ENCODE assay signal across 2 cellular contexts in the genomic region with DNA sequence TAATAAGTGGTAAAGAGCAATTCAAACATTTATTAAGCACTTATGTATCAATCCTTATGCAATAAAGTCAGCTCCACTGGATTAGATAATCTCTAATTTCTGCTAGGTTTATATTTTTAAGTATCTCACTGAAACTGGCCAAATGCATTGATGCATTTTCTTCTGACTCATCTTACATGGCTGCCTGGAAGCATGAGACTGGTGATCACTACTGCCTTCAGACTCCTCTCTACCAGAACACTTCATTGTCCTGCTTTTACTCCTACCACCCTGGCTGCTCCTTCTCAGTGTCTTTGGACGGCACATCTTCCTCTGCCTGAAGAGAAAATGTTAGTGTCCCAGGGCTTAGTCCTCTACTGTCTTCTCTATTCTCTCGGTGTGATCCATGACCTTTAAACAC.
TF ChIP-seq lines count a peak whose summit lies in the region.

No MANE protein-coding gene starts in this region.

TF ChIP-seq in SK-N-SH treated with all-trans-retinoic acid at 6 μM for 48 hours, 23 proteins besides CTCF, POLR2A, EP300 and RAD21 (continued from another document):
- TF ChIP-seq, protein P1, sequence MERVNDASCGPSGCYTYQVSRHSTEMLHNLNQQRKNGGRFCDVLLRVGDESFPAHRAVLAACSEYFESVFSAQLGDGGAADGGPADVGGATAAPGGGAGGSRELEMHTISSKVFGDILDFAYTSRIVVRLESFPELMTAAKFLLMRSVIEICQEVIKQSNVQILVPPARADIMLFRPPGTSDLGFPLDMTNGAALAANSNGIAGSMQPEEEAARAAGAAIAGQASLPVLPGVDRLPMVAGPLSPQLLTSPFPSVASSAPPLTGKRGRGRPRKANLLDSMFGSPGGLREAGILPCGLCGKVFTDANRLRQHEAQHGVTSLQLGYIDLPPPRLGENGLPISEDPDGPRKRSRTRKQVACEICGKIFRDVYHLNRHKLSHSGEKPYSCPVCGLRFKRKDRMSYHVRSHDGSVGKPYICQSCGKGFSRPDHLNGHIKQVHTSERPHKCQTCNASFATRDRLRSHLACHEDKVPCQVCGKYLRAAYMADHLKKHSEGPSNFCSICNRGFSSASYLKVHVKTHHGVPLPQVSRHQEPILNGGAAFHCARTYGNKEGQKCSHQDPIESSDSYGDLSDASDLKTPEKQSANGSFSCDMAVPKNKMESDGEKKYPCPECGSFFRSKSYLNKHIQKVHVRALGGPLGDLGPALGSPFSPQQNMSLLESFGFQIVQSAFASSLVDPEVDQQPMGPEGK (CRISPR knock-in tag; IDR thresholded peaks at IDR 0.05; ENCODE audit: borderline replicate concordance) = no peak
- no peak for TF ChIP-seq ZNF8 (CRISPR knock-in tag; IDR thresholded peaks at IDR 0.05)
- TF ChIP-seq, protein P2, sequence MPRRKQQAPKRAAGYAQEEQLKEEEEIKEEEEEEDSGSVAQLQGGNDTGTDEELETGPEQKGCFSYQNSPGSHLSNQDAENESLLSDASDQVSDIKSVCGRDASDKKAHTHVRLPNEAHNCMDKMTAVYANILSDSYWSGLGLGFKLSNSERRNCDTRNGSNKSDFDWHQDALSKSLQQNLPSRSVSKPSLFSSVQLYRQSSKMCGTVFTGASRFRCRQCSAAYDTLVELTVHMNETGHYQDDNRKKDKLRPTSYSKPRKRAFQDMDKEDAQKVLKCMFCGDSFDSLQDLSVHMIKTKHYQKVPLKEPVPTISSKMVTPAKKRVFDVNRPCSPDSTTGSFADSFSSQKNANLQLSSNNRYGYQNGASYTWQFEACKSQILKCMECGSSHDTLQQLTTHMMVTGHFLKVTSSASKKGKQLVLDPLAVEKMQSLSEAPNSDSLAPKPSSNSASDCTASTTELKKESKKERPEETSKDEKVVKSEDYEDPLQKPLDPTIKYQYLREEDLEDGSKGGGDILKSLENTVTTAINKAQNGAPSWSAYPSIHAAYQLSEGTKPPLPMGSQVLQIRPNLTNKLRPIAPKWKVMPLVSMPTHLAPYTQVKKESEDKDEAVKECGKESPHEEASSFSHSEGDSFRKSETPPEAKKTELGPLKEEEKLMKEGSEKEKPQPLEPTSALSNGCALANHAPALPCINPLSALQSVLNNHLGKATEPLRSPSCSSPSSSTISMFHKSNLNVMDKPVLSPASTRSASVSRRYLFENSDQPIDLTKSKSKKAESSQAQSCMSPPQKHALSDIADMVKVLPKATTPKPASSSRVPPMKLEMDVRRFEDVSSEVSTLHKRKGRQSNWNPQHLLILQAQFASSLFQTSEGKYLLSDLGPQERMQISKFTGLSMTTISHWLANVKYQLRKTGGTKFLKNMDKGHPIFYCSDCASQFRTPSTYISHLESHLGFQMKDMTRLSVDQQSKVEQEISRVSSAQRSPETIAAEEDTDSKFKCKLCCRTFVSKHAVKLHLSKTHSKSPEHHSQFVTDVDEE (CRISPR knock-in tag; IDR thresholded peaks at IDR 0.05) = no peak
- TF ChIP-seq, protein P3, sequence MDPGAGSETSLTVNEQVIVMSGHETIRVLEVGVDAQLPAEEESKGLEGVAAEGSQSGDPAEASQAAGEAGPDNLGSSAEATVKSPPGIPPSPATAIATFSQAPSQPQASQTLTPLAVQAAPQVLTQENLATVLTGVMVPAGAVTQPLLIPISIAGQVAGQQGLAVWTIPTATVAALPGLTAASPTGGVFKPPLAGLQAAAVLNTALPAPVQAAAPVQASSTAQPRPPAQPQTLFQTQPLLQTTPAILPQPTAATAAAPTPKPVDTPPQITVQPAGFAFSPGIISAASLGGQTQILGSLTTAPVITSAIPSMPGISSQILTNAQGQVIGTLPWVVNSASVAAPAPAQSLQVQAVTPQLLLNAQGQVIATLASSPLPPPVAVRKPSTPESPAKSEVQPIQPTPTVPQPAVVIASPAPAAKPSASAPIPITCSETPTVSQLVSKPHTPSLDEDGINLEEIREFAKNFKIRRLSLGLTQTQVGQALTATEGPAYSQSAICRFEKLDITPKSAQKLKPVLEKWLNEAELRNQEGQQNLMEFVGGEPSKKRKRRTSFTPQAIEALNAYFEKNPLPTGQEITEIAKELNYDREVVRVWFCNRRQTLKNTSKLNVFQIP (CRISPR knock-in tag; IDR thresholded peaks at IDR 0.05; ENCODE audit: borderline replicate concordance, low read depth) = no peak
- TF ChIP-seq, protein P4, sequence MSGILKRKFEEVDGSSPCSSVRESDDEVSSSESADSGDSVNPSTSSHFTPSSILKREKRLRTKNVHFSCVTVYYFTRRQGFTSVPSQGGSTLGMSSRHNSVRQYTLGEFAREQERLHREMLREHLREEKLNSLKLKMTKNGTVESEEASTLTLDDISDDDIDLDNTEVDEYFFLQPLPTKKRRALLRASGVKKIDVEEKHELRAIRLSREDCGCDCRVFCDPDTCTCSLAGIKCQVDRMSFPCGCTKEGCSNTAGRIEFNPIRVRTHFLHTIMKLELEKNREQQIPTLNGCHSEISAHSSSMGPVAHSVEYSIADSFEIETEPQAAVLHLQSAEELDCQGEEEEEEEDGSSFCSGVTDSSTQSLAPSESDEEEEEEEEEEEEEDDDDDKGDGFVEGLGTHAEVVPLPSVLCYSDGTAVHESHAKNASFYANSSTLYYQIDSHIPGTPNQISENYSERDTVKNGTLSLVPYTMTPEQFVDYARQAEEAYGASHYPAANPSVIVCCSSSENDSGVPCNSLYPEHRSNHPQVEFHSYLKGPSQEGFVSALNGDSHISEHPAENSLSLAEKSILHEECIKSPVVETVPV (CRISPR knock-in tag; IDR thresholded peaks at IDR 0.05) = no peak
- TF ChIP-seq GLIS3 (CRISPR knock-in tag; IDR thresholded peaks at IDR 0.05) = no peak
- no peak for TF ChIP-seq CSDC2 (CRISPR knock-in tag; IDR thresholded peaks at IDR 0.05)
- no peak for TF ChIP-seq ZNF565 (CRISPR knock-in tag; conservative IDR thresholded peaks at IDR 0.05; ENCODE audit: low read depth)
- TF ChIP-seq PPARA (CRISPR knock-in tag; IDR thresholded peaks at IDR 0.05; ENCODE audit: borderline replicate concordance) = no peak

TF ChIP-seq in SK-N-SH, 30 proteins besides CTCF, POLR2A, EP300 and RAD21 (continued from another document):
- TF ChIP-seq, protein P5, sequence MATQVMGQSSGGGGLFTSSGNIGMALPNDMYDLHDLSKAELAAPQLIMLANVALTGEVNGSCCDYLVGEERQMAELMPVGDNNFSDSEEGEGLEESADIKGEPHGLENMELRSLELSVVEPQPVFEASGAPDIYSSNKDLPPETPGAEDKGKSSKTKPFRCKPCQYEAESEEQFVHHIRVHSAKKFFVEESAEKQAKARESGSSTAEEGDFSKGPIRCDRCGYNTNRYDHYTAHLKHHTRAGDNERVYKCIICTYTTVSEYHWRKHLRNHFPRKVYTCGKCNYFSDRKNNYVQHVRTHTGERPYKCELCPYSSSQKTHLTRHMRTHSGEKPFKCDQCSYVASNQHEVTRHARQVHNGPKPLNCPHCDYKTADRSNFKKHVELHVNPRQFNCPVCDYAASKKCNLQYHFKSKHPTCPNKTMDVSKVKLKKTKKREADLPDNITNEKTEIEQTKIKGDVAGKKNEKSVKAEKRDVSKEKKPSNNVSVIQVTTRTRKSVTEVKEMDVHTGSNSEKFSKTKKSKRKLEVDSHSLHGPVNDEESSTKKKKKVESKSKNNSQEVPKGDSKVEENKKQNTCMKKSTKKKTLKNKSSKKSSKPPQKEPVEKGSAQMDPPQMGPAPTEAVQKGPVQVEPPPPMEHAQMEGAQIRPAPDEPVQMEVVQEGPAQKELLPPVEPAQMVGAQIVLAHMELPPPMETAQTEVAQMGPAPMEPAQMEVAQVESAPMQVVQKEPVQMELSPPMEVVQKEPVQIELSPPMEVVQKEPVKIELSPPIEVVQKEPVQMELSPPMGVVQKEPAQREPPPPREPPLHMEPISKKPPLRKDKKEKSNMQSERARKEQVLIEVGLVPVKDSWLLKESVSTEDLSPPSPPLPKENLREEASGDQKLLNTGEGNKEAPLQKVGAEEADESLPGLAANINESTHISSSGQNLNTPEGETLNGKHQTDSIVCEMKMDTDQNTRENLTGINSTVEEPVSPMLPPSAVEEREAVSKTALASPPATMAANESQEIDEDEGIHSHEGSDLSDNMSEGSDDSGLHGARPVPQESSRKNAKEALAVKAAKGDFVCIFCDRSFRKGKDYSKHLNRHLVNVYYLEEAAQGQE (IDR thresholded peaks at IDR 0.05; ENCODE audit: low read depth, low read length) = no peak
- TF ChIP-seq, protein P6, sequence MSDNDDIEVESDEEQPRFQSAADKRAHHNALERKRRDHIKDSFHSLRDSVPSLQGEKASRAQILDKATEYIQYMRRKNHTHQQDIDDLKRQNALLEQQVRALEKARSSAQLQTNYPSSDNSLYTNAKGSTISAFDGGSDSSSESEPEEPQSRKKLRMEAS (IDR thresholded peaks at IDR 0.05; ENCODE audit: low read depth) = no peak
- TF ChIP-seq JUND (IDR thresholded peaks at IDR 0.05) = no peak
- TF ChIP-seq CHD2 (IDR thresholded peaks at IDR 0.05; ENCODE audit: low read length, partially characterized antibody) = no peak
- no peak for TF ChIP-seq MEF2A (IDR thresholded peaks at IDR 0.05; ENCODE audit: borderline replicate concordance, low read depth)
- TF ChIP-seq FOXJ3 (CRISPR knock-in tag; IDR thresholded peaks at IDR 0.05) = no peak
- TF ChIP-seq NFIC (IDR thresholded peaks at IDR 0.05; ENCODE audit: borderline replicate concordance) = no peak
- TF ChIP-seq, protein P7, sequence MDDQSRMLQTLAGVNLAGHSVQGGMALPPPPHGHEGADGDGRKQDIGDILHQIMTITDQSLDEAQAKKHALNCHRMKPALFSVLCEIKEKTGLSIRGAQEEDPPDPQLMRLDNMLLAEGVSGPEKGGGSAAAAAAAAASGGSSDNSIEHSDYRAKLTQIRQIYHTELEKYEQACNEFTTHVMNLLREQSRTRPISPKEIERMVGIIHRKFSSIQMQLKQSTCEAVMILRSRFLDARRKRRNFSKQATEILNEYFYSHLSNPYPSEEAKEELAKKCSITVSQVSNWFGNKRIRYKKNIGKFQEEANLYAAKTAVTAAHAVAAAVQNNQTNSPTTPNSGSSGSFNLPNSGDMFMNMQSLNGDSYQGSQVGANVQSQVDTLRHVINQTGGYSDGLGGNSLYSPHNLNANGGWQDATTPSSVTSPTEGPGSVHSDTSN (IDR thresholded peaks at IDR 0.05) = no peak
- TF ChIP-seq SMC3 (IDR thresholded peaks at IDR 0.05; ENCODE audit: low read depth, low read length) = no peak
